Comparison of ENCODE assay signal across 7 cellular contexts in the genomic region with DNA sequence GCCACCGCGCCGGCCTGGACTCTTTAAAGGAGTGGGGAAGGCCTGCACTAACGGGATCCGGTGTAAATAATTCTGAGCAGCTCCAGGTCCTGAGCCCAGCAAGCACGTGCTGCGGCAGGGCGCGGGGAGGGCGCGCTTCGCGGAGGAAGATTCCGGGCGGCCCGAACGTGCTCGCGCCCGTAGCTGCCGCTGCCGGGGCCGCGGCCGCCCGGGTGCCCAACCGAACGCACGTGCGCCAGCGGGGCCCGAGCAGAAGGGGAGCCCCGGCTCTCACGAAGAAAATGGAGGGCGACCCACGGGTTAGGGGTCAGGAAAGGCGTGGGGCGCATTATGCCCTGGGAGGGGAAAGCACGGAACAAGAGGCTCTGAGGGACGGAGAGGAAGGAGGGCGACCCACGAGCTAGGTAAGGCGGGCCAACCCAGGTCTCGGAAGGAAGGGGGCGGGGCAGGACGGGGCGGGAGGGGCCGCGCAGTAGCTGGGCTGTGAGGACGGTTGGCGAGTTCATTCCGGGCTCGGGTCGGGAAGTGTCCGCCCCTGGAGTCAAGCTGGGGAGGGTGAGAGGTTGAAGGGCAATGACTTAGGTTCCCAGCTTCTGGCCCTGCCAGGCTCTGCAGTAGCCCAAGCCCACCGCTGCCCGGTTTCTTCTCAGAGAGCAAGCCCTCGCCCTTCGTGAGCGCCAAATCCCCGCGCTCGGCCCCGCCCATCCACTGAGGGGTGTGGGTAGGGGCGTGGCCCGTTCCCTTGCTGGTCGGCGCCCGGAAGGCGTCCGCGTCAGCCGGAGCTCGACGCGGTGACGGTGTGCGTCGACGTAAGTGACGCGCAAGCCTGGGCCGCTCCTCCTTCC. TPM values are rescaled to one million over a fixed set of nuclear protein-coding genes. Genes with fewer than 3 reads are reported as not detected.
DNase-seq lines count a peak whose midpoint lies in the region; ATAC-seq, FAIRE-seq and TF ChIP-seq lines count a peak whose summit lies in the region.

Gene ZNF131, plus strand, starts transcription at position 195 of the 845 bp plus-strand sequence. CDS start 1,140 bp downstream, outside the sequence.

- H2AFZ ChIP-seq in astrocyte (ENCODE audit: low read depth, low read length): peak within 1 kb of the TSS; percentile 98

- no peaks in the 10 kb centered on the region for H3K27me3 ChIP-seq in astrocyte (ENCODE audit: insufficient read depth, low read length)

- H3K27ac Mint-ChIP-seq in T-helper 2 cell treated with Interferon-gamma antibody and Interleukin-4, amounts not matched to agents 5 μg/mL and 100 μg/mL, for 36 hours: peak within 1 kb of the TSS; percentile 99
- H3K27ac Mint-ChIP-seq in astrocyte (ENCODE audit: unreplicated experiment): peak within 1 kb of the TSS; percentile 96

- FAIRE-seq in astrocyte (lab: Jason Lieb, UNC): no peak

- H3K4me2 ChIP-seq in astrocyte (ENCODE audit: low read length): peak within 1 kb of the TSS; percentile 99

- peak within 1 kb of the TSS; percentile 99 for H3K9ac ChIP-seq in astrocyte (ENCODE audit: low read length)

- H3K4me1 Mint-ChIP-seq in T-helper 2 cell treated with Interferon-gamma antibody and Interleukin-4, amounts not matched to agents 5 μg/mL and 100 μg/mL, for 36 hours (ENCODE audit: low read depth): peaks cover 30% of the 10 kb centered on the region
- H3K4me1 Mint-ChIP-seq in astrocyte (ENCODE audit: low read depth, unreplicated experiment): peaks cover 13% of the 10 kb centered on the region

- H3K27me3 Mint-ChIP-seq in T-helper 2 cell treated with Interferon-gamma antibody and Interleukin-4, amounts not matched to agents 5 μg/mL and 100 μg/mL, for 36 hours (ENCODE audit: low read depth): no peaks in the 10 kb centered on the region
- peaks cover 2% of the 10 kb centered on the region for H3K27me3 Mint-ChIP-seq in astrocyte (ENCODE audit: low read depth, unreplicated experiment)

- H3K4me3 ChIP-seq in astrocyte (ENCODE audit: insufficient read depth, low read depth, low read length): peak within 1 kb of the TSS; percentile 97

- peaks cover 10% of the 10 kb centered on the region for H3K4me1 ChIP-seq in astrocyte (ENCODE audit: insufficient read depth, low read length)

- peaks cover 44% of the 10 kb centered on the region for H3K79me2 ChIP-seq in astrocyte (ENCODE audit: insufficient read depth, low read length)

- TF ChIP-seq CTCF in astrocyte (IDR thresholded peaks at IDR 0.05; ENCODE audit: insufficient read depth, low read depth, low read length): no peak

- H3K36me3 ChIP-seq in astrocyte (ENCODE audit: insufficient read depth, low read length): peaks cover 19% of the 10 kb centered on the region

- peak within 1 kb of the TSS; percentile 96 for H3K27ac ChIP-seq in astrocyte (ENCODE audit: low read depth, low read length)

- H3K36me3 Mint-ChIP-seq in T-helper 2 cell treated with Interferon-gamma antibody and Interleukin-4, amounts not matched to agents 5 μg/mL and 100 μg/mL, for 36 hours (ENCODE audit: low read depth): peaks cover 26% of the 10 kb centered on the region
- no peaks in the 10 kb centered on the region for H3K36me3 Mint-ChIP-seq in astrocyte (ENCODE audit: low read depth, unreplicated experiment)

- H4K20me1 ChIP-seq in astrocyte (ENCODE audit: insufficient read depth, low read length): peaks cover 29% of the 10 kb centered on the region

- ATAC-seq in GM18502 (IDR thresholded peaks at IDR 0.05; ENCODE audit: poor library complexity, unreplicated experiment) (peak; percentile 95), HG02970 (IDR thresholded peaks at IDR 0.05; ENCODE audit: low FRiP score, unreplicated experiment) (peak; percentile 96)

- peak; percentile 99 for DNase-seq in NCI-H1930 (lab: John Stamatoyannopoulos, UW)
- peak; percentile 97 for DNase-seq in T-helper 2 cell treated with Interferon-gamma antibody and Interleukin-4, amounts not matched to agents 5 μg/mL and 100 μg/mL, for 36 hours (ENCODE audit: low spot score)
- DNase-seq in astrocyte (ENCODE audit: low read depth): peak; percentile 92
- DNase-seq in hepatic stellate cell (ENCODE audit: low spot score): peak; percentile 95
- peak; percentile 88 for DNase-seq in renal cortical epithelial cell (ENCODE audit: low read depth)

- H3K4me3 Mint-ChIP-seq in T-helper 2 cell treated with Interferon-gamma antibody and Interleukin-4, amounts not matched to agents 5 μg/mL and 100 μg/mL, for 36 hours: peak within 1 kb of the TSS; percentile 96
- peak within 1 kb of the TSS; percentile 99 for H3K4me3 Mint-ChIP-seq in astrocyte (ENCODE audit: unreplicated experiment)

- no peaks in the 10 kb centered on the region for H3K9me3 ChIP-seq in astrocyte (ENCODE audit: insufficient read depth, low read depth, low read length)

- no peaks in the 10 kb centered on the region for H3K9me3 Mint-ChIP-seq in T-helper 2 cell treated with Interferon-gamma antibody and Interleukin-4, amounts not matched to agents 5 μg/mL and 100 μg/mL, for 36 hours
- H3K9me3 Mint-ChIP-seq in astrocyte (ENCODE audit: unreplicated experiment): no peaks in the 10 kb centered on the region

RNA-seq across cellular contexts. Expression of gene ZNF131, which starts in this region (rescaled TPM):
- 25.7 and 28.7 TPM in 2 replicates for total RNA-seq in astrocyte
- total RNA-seq in renal cortical epithelial cell: 36.5 and 60.0 TPM in 2 replicates

Comparison
In these comparisons a context has a peak if more than half of its experiments do, and no peak if none do; other contexts are left out.
1. Peak in every context shown above with its lines: DNase-seq, ATAC-seq, H3K4me3 ChIP-seq and H3K27ac ChIP-seq.